In genomic region chr18:55241016-55241415, GRCh38 we compare ENCODE assay signal across 15 cellular contexts.
A peak's percentile ranks its signal among the peaks of the same experiment; 100 is the strongest.
DNase-seq lines count a peak whose midpoint lies in the region; ATAC-seq, FAIRE-seq and TF ChIP-seq lines count a peak whose summit lies in the region.
"Had no signal": no experiment of that assay in that cellular context is flagged by ENCODE, and none has a peak within 500 bp of the region (broad histone marks: within the 10 kb centered on the region; RNA-seq: fewer than 3 reads in every experiment).

No MANE protein-coding gene starts in this region.

- CTCF ChIA-PET in Calu3 (lab: Charles Lee), result no interaction called here

- no peak for TF ChIP-seq CTCF in Calu3 (IDR thresholded peaks at IDR 0.05; ENCODE audit: unreplicated experiment)
- TF ChIP-seq CTCF in coronary artery (IDR thresholded peaks at IDR 0.05), result no peak

- H3K9me3 ChIP-seq in HAP-1, result no peaks in the 10 kb centered on the region

- H3K27ac Mint-ChIP-seq in Calu3 (ENCODE audit: unreplicated experiment), result no peak overlapping the region

- no TSS peak for BruUV-seq in Calu3 (replicated peaks; lab: Mats Ljungman, UMichigan)

- no peaks in the 10 kb centered on the region for H3K36me3 Mint-ChIP-seq in Calu3 (ENCODE audit: insufficient read depth, unreplicated experiment)

- H3K4me1 Mint-ChIP-seq in Calu3 (ENCODE audit: low read depth, unreplicated experiment), result no peaks in the 10 kb centered on the region
- H3K4me1 Mint-ChIP-seq: neural crest cell had no signal

- no peak overlapping the region for H3K4me3 Mint-ChIP-seq in Calu3 (ENCODE audit: low read depth, unreplicated experiment)
- H3K4me3 Mint-ChIP-seq: neural crest cell had no signal

- DNase-seq in GM12892 (ENCODE audit: insufficient read length) (no peak), Calu3 (no peak), hepatic stellate cell (ENCODE audit: low spot score) (no peak), HAP-1 (ENCODE audit: low spot score in 2 of 2) (no peak), coronary artery (ENCODE audit: low spot score) (no peak)
- DNase-seq: dermis blood vessel endothelial cell, DND-41, foreskin fibroblast, kidney, NCI-H446, trophoblast cell had no signal

- no peaks in the 10 kb centered on the region for H3K9me3 Mint-ChIP-seq in Calu3 (ENCODE audit: low read depth, unreplicated experiment)
- H3K9me3 Mint-ChIP-seq: neural crest cell had no signal

- in situ Hi-C loops in HAP-1 (cut with MboI; ENCODE audit: low sequenced_read_pairs), result loop anchor here (25.0 kb wide), 2 partner anchors 521 to 1321 kb away; no protein-coding TSS in a partner anchor

- H3K27me3 Mint-ChIP-seq in Calu3 (ENCODE audit: unreplicated experiment), result no peaks in the 10 kb centered on the region

- H3K27me3 ChIP-seq in HAP-1 (ENCODE audit: low read depth), result no peaks in the 10 kb centered on the region

- no peaks in the 10 kb centered on the region for H3K36me3 ChIP-seq in HAP-1 (replicated peaks)

- no peaks in the 10 kb centered on the region for H3K4me1 ChIP-seq in HAP-1

- intact Hi-C loops in Calu3 (cut with micrococcal nuclease; ENCODE audit: unreplicated experiment), result no loop called here

- FAIRE-seq in GM12892 (lab: Jason Lieb, UNC), result peak; percentile 84
- FAIRE-seq: kidney had no signal

- ATAC-seq in GM19397 (IDR thresholded peaks at IDR 0.05; ENCODE audit: unreplicated experiment) (peak; percentile 48), HG02763 (IDR thresholded peaks at IDR 0.05; ENCODE audit: unreplicated experiment) (peak; percentile 45), HG03520 (IDR thresholded peaks at IDR 0.05; ENCODE audit: unreplicated experiment) (peak; percentile 37)

- no peak overlapping the region for H3K4me3 ChIP-seq in HAP-1
- H3K4me3 ChIP-seq in coronary artery, result no peak overlapping the region

- no peak for TF ChIP-seq POLR2A in GM12892 (IDR thresholded peaks at IDR 0.05; ENCODE audit: low read depth, low read length)

- H3K27ac ChIP-seq in coronary artery, result no peak overlapping the region
